15 cellular contexts compared by ENCODE assay signal in the genomic region with DNA sequence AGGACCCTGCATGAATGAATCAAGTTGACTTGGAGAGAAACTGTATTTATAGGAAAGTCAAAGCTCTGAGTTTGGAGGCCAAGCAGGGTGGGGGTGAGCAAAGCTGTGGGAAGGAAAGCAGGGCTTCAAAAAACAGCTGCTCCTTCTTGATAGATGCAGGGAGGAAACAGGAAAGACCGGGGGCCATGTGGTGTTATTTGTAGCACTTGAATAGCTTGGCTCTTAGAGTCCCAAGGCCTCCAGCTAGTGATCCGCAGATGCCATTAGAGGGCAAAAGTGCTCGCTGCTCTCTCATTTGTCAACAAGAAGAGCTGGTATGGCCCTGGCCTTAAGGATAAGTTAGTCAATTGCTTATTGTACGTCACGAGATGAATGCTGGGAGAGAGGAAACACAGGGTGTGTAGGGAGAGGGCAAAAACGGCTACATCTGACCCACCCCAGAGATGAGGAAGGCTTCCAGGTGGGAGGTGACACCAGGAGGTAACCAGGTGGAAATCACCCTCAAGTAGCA. TPM values are rescaled to one million over a fixed set of nuclear protein-coding genes. Genes with fewer than 3 reads are reported as not detected.
"Had no signal": no experiment of that assay in that cellular context is flagged by ENCODE, and none has a peak within 500 bp of the region (broad histone marks: within the 10 kb centered on the region; RNA-seq: fewer than 3 reads in every experiment).

Gene ALG1L2, plus strand, starts transcription at position 461 of the 511 bp plus-strand sequence. CDS start 186 bp downstream, outside the sequence.

- H3K27me3 ChIP-seq: ascending aorta, hepatocyte, upper lobe of left lung had no signal

- H2AFZ ChIP-seq: hepatocyte, parathyroid adenoma had no signal

- H3K4me2 ChIP-seq: hepatocyte, smooth muscle cell had no signal

- H3K9me3 ChIP-seq: ascending aorta, upper lobe of left lung had no signal

- H3K79me2 ChIP-seq: hepatocyte, parathyroid adenoma had no signal

- H3K4me3 ChIP-seq: ascending aorta, hepatocyte, smooth muscle cell, upper lobe of left lung had no signal

- H3K27ac ChIP-seq: ascending aorta, hepatocyte, parathyroid adenoma, upper lobe of left lung, VCaP had no signal

- H3K36me3 ChIP-seq: ascending aorta, upper lobe of left lung had no signal

- DNase-seq: activated CD4-positive, alpha-beta T cell treated with anti-CD3 and anti-CD28 coated beads for 36 hours; activated CD8-positive, alpha-beta memory T cell treated with anti-CD3 and anti-CD28 coated beads, Interleukin-2, amount 50 U/mL, for 48 hours; activated CD8-positive, alpha-beta T cell treated with anti-CD3 and anti-CD28 coated beads, Interleukin-2, amount 10 ng/mL, durations not matched to agents 7 days and 5 days; T-helper 2 cell; upper lobe of left lung had no signal

- H3K4me1 ChIP-seq: ascending aorta, parathyroid adenoma, upper lobe of left lung had no signal

- H3K9ac ChIP-seq: parathyroid adenoma had no signal

- FAIRE-seq: frontal cortex had no signal

- ATAC-seq: activated CD4-positive, alpha-beta T cell treated with anti-CD3 and anti-CD28 coated beads for 36 hours; activated CD8-positive, alpha-beta T cell treated with anti-CD3 and anti-CD28 coated beads, Interleukin-2, amount 10 ng/mL, durations not matched to agents 7 days and 5 days; SK-N-SH treated with all-trans-retinoic acid at 6 μM for 48 hours; stimulated activated memory B cell treated with anti-CD40 and anti-IgM and Interleukin-4, amounts not matched to agents 10 μg/mL and 1 μg/mL and 100 μg/mL, for 72 hours had no signal

RNA-seq across cellular contexts. Expression of gene ALG1L2, which starts in this region (rescaled TPM):
- total RNA-seq: ascending aorta, frontal cortex, hepatocyte, kidney epithelial cell, liver, smooth muscle cell had no signal
- polyA plus RNA-seq: liver had no signal
